In the genomic region with DNA sequence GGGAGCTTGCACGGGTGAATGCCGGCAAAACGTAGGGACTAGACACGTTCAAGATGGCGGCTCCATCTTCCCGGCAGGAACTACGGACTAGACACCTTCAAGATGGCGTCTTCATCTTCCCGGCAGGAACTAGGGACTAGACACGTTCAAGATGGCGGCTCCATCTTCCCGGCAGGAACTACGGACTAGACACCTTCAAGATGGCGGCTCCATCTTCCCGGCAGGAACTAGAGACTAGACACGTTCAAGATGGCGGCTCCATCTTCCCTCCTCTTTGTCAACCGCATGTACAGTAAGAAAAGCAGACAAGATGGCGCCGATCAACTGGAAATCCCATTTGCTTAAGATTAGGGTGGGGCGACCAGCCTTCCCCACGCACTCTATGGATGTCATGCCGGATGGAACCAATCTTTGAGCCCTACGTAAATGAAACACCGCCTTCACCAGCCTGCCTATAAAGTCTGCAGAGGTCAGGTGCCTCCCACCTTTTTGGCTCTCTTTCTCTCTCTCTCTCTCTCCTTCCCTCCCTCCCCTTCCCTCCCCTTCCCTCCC, we compare ENCODE assay signal across 8 cellular contexts.
DNase-seq lines count a peak whose midpoint lies in the region; ATAC-seq and TF ChIP-seq lines count a peak whose summit lies in the region.

No MANE protein-coding gene starts in this region.

- CTCF ChIA-PET in activated B cell treated with CpG ODN at 0.5 μM for 24 hours (lab: Charles Lee): no interaction called here

- TF ChIP-seq CTCF in HL-60 (IDR thresholded peaks at IDR 0.05; ENCODE audit: insufficient read depth, low read length) (no peak), activated B cell treated with CpG ODN at 0.5 μM for 24 hours (IDR thresholded peaks at IDR 0.05) (no peak), colonic mucosa (IDR thresholded peaks at IDR 0.05) (no peak), mesothelial cell of epicardium (IDR thresholded peaks at IDR 0.05; ENCODE audit: unreplicated experiment) (no peak)

- H3K4me1 ChIP-seq in colonic mucosa: peaks cover 4% of the 10 kb centered on the region

- H3K4me3 ChIP-seq in HL-60 (replicated peaks; ENCODE audit: insufficient read depth, low read length): peak overlapping the region; percentile 18
- H3K4me3 ChIP-seq in colonic mucosa: peak overlapping the region; percentile 19

- no peak overlapping the region for H3K9ac ChIP-seq in colonic mucosa (ENCODE audit: low read depth in 2 of 2, low read length in 2 of 2)

- no peaks in the 10 kb centered on the region for H3K9me3 ChIP-seq in colonic mucosa

- H3K4me3 Mint-ChIP-seq in activated B cell treated with CpG ODN at 0.5 μM for 24 hours (peak overlapping the region; percentile 52), mesothelial cell of epicardium (peak overlapping the region; percentile 43)

- peak; percentile 55 for DNase-seq in AG08396 (ENCODE audit: low spot score)
- DNase-seq in HL-60 (ENCODE audit: low read depth in 1 of 2, low spot score in 1 of 2): peak; percentile 94 to 97
- DNase-seq in activated B cell treated with CpG ODN at 0.5 μM for 24 hours: no peak
- peak; percentile 76 for DNase-seq in colonic mucosa
- peak in 1 of 2 experiments; percentile 45 for DNase-seq in mesothelial cell of epicardium (ENCODE audit: low spot score in 2 of 2, unreplicated experiment in 2 of 2)
- peak; percentile 59 to 93 (median 80) for DNase-seq in stimulated activated naive CD4-positive, alpha-beta T cell (lab: John Stamatoyannopoulos, UW)

- POLR2A ChIA-PET in activated B cell treated with CpG ODN at 0.5 μM for 24 hours (lab: Charles Lee): no interaction called here

- no peaks in the 10 kb centered on the region for H3K36me3 Mint-ChIP-seq in activated B cell treated with CpG ODN at 0.5 μM for 24 hours (ENCODE audit: low read depth)
- H3K36me3 Mint-ChIP-seq in mesothelial cell of epicardium: no peaks in the 10 kb centered on the region

- no peaks in the 10 kb centered on the region for H3K27me3 Mint-ChIP-seq in activated B cell treated with CpG ODN at 0.5 μM for 24 hours
- H3K27me3 Mint-ChIP-seq in mesothelial cell of epicardium (ENCODE audit: low read depth): peaks cover 10% of the 10 kb centered on the region

- ATAC-seq in GM18907 (IDR thresholded peaks at IDR 0.05; ENCODE audit: unreplicated experiment) (peak; percentile 98), activated B cell treated with CpG ODN at 0.5 μM for 24 hours (ENCODE audit: low read depth) (peak; percentile 94), HG03457 (IDR thresholded peaks at IDR 0.05; ENCODE audit: unreplicated experiment) (no peak)

- peak overlapping the region; percentile 32 for H3K27ac Mint-ChIP-seq in activated B cell treated with CpG ODN at 0.5 μM for 24 hours
- H3K27ac Mint-ChIP-seq in mesothelial cell of epicardium: peak overlapping the region; percentile 67

- H3K36me3 ChIP-seq in colonic mucosa: no peaks in the 10 kb centered on the region

- intact Hi-C loops in activated B cell treated with CpG ODN at 0.5 μM for 24 hours (cut with micrococcal nuclease) (no loop called here), colonic mucosa (cut with DNase I) (no loop called here)

- H3K9me3 Mint-ChIP-seq in activated B cell treated with CpG ODN at 0.5 μM for 24 hours (peaks cover 19% of the 10 kb centered on the region), mesothelial cell of epicardium (peaks cover 13% of the 10 kb centered on the region)

- H3K4me1 Mint-ChIP-seq in activated B cell treated with CpG ODN at 0.5 μM for 24 hours (no peaks in the 10 kb centered on the region), mesothelial cell of epicardium (no peaks in the 10 kb centered on the region)

- H3K27ac ChIP-seq in HL-60 (replicated peaks): peak overlapping the region; percentile 59
- no peak overlapping the region for H3K27ac ChIP-seq in colonic mucosa

- H3K27me3 ChIP-seq in HL-60 (ENCODE audit: insufficient read depth, poor library complexity, severe bottlenecking): no peaks in the 10 kb centered on the region
- no peaks in the 10 kb centered on the region for H3K27me3 ChIP-seq in colonic mucosa
